1 cellular context compared by ENCODE assay signal in genomic region chrX:48956728-48957414, GRCh38.
TF ChIP-seq lines count a peak whose summit lies in the region.

No MANE protein-coding gene starts in this region.

TF ChIP-seq in K562, 482 proteins besides CTCF, POLR2A, EP300 and RAD21:
- TF ChIP-seq PHF8 (IDR thresholded peaks at IDR 0.05; ENCODE audit: borderline replicate concordance, low read length) (peak; percentile 14; the same call in 1 of the 2 replicates), EGR1 (conservative IDR thresholded peaks at IDR 0.05) (peak; percentile 63), TARDBP (IDR thresholded peaks at IDR 0.05) (no peak), ZNF696 (CRISPR knock-in tag; conservative IDR thresholded peaks at IDR 0.05) (no peak), SAFB (IDR thresholded peaks at IDR 0.05; ENCODE audit: borderline replicate concordance, low read depth, low read length) (peak; percentile 59; the same call in 1 of the 2 replicates), ZNF395 (CRISPR knock-in tag; IDR thresholded peaks at IDR 0.05) (no peak), RBFOX2 (IDR thresholded peaks at IDR 0.05; ENCODE audit: low read depth, low read length) (peak; percentile 58; the same call in 1 of the 2 replicates), SNIP1 (IDR thresholded peaks at IDR 0.05; ENCODE audit: low read depth) (no peak), RBM14 (IDR thresholded peaks at IDR 0.05; ENCODE audit: borderline replicate concordance, insufficient read depth, low read depth, low read length) (no peak), DLX4 (CRISPR knock-in tag; IDR thresholded peaks at IDR 0.05) (no peak), FUS (optimal IDR thresholded peaks at IDR 0.05; ENCODE audit: low read depth, low read length) (no peak), CREB1 (IDR thresholded peaks at IDR 0.05) (no peak), CREB1 (CRISPR knock-in tag; IDR thresholded peaks at IDR 0.05) (peak; percentile 24; the same call in 1 of the 2 replicates), POLR2G (IDR thresholded peaks at IDR 0.05; ENCODE audit: low read depth, low read length) (peak; percentile 47; the same call in 1 of the 2 replicates), FOXM1 (IDR thresholded peaks at IDR 0.05; ENCODE audit: low read depth) (no peak), FOXM1 (CRISPR knock-in tag; IDR thresholded peaks at IDR 0.05; ENCODE audit: low read depth) (0 out of 2 replicates have a peak, but pooled peaks have one; percentile 29), HINFP (tag; conservative IDR thresholded peaks at IDR 0.05; ENCODE audit: low read depth) (no peak), HNRNPL (IDR thresholded peaks at IDR 0.05; ENCODE audit: low read depth, low read length) (0 out of 2 replicates have a peak, but pooled peaks have one; percentile 37), GATAD2B (IDR thresholded peaks at IDR 0.05; ENCODE audit: borderline replicate concordance) (0 out of 2 replicates have a peak, but pooled peaks have one; percentile 41), KDM5B (IDR thresholded peaks at IDR 0.05; ENCODE audit: insufficient replicate concordance, low read depth, low read length) (peak; percentile 61), SIRT6 (IDR thresholded peaks at IDR 0.05; ENCODE audit: low read depth, low read length) (no peak), ZNF133 (CRISPR knock-in tag; IDR thresholded peaks at IDR 0.05) (no peak), ZNF12 (CRISPR knock-in tag; IDR thresholded peaks at IDR 0.05) (peak; percentile 56; the same call in 1 of the 2 replicates), NR3C1 (CRISPR knock-in tag; IDR thresholded peaks at IDR 0.05) (no peak), E2F6 (IDR thresholded peaks at IDR 0.05; ENCODE audit: borderline replicate concordance in 1 of 2, extremely low read depth in 1 of 2, insufficient read depth in 1 of 2, insufficient read length in 1 of 2, low read depth in 1 of 2, low read length in 1 of 2, poor library complexity in 1 of 2, severe bottlenecking in 1 of 2) (peak in 1 of 2 experiments; percentile 9), PRDM10 (IDR thresholded peaks at IDR 0.05; ENCODE audit: partially characterized antibody) (peak; percentile 53), TEAD2 (tag; IDR thresholded peaks at IDR 0.05) (no peak), SIN3A (IDR thresholded peaks at IDR 0.05; ENCODE audit: borderline replicate concordance in 2 of 2, control insufficient read depth in 1 of 2, low read depth in 2 of 2, low read length in 2 of 2) (0 out of 4 replicates have a peak, but pooled peaks of 1 of the 2 experiments have one; percentile 6), HNRNPK (IDR thresholded peaks at IDR 0.05; ENCODE audit: low read depth, low read length, poor library complexity, severe bottlenecking) (no peak), ZFX (CRISPR knock-in tag; IDR thresholded peaks at IDR 0.05) (0 out of 2 replicates have a peak, but pooled peaks have one; percentile 6), ZBTB26 (CRISPR knock-in tag; IDR thresholded peaks at IDR 0.05) (no peak), CBFB (CRISPR knock-in tag; IDR thresholded peaks at IDR 0.05) (peak; percentile 60; the same call in 1 of the 2 replicates)
